In genomic region chr7:16978358-16979244, GRCh38 we compare ENCODE assay signal across 10 cellular contexts.
DNase-seq lines count a peak whose midpoint lies in the region; ATAC-seq and TF ChIP-seq lines count a peak whose summit lies in the region.
"Had no signal": no experiment of that assay in that cellular context is flagged by ENCODE, and none has a peak within 500 bp of the region (broad histone marks: within the 10 kb centered on the region; RNA-seq: fewer than 3 reads in every experiment).

No MANE protein-coding gene starts in this region.

- H3K4me1 ChIP-seq in ACC112 (ENCODE audit: control insufficient read depth, insufficient read depth, low read length, unreplicated experiment), result peaks cover 34% of the 10 kb centered on the region
- peaks cover 0 to 7% (median 0%) of the 10 kb centered on the region in 4 donors for H3K4me1 ChIP-seq in liver (ENCODE audit: control insufficient read depth in 4 of 4, insufficient read depth in 4 of 4, low read length in 3 of 4)
- H3K4me1 ChIP-seq in heart right ventricle, result peaks cover 0 to 28% (median 6%) of the 10 kb centered on the region in 9 donors

- H3K36me3 ChIP-seq in ACC112 (ENCODE audit: insufficient read depth, low read length) (no peaks in the 10 kb centered on the region), liver (ENCODE audit: control insufficient read depth in 4 of 4, insufficient read depth in 3 of 4, low read depth in 1 of 4, low read length in 3 of 4) (no peaks in the 10 kb centered on the region), heart right ventricle (no peaks in the 10 kb centered on the region)

- peak overlapping the region; percentile 63 for H2AFZ ChIP-seq in ACC112 (ENCODE audit: low read length, unreplicated experiment)

- TF ChIP-seq RAD21 in liver (IDR thresholded peaks at IDR 0.05), result no peak

- H3K79me2 ChIP-seq in ACC112 (ENCODE audit: control insufficient read depth, insufficient read depth, low read length, unreplicated experiment), result no peaks in the 10 kb centered on the region

- DNase-seq in HT-29 (ENCODE audit: low spot score) (peak; percentile 65), choroid plexus epithelial cell (ENCODE audit: low read depth) (peak; percentile 65), heart right ventricle (no peak), DMS153 treated with DMSO at 0.1 percent for 48 hours (lab: John Stamatoyannopoulos, UW; ENCODE audit: unreplicated experiment) (no peak)

- H3K27me3 ChIP-seq in ACC112 (ENCODE audit: insufficient read depth, low read length) (no peaks in the 10 kb centered on the region), liver (ENCODE audit: control insufficient read depth in 4 of 4, insufficient read depth in 4 of 4, low read length in 3 of 4) (peaks cover 0 to 2% (median 0%) of the 10 kb centered on the region in 4 donors), heart right ventricle (no peaks in the 10 kb centered on the region)

- H3K27ac ChIP-seq in ACC112 (ENCODE audit: low read depth, low read length), result peak overlapping the region; percentile 84
- H3K27ac ChIP-seq in liver (ENCODE audit: low read depth in 1 of 2, low read length in 2 of 2), result peak overlapping the region in 1 of 2 donors; percentile 31
- peak overlapping the region in 3 of 10 donors; percentile 1 to 37 (median 11) for H3K27ac ChIP-seq in heart right ventricle
- H3K27ac ChIP-seq: C4-2B, VCaP had no signal

- H3K9me3 ChIP-seq in liver (ENCODE audit: control insufficient read depth in 4 of 4, low read length in 3 of 4), result no peaks in the 10 kb centered on the region
- no peaks in the 10 kb centered on the region for H3K9me3 ChIP-seq in heart right ventricle

- no peak overlapping the region for H3K9ac ChIP-seq in liver (ENCODE audit: low read depth in 1 of 2, low read length in 2 of 2)

- intact Hi-C loops in heart right ventricle (cut with DNase I), result loop anchor here in 4 of 10 donors (2.0 to 10.0 kb wide), 4 partner anchors 46 to 666 kb away; no protein-coding TSS in a partner anchor

- H3K4me3 ChIP-seq in ACC112 (ENCODE audit: low read depth, low read length) (peak overlapping the region; percentile 38), choroid plexus epithelial cell (ENCODE audit: low read depth, low read length) (no peak overlapping the region), liver (ENCODE audit: low read depth in 1 of 3, low read length in 3 of 3) (no peak overlapping the region), heart right ventricle (no peak overlapping the region)

- ATAC-seq in GM21717 (IDR thresholded peaks at IDR 0.05; ENCODE audit: unreplicated experiment) (no peak), HG03469 (IDR thresholded peaks at IDR 0.05; ENCODE audit: unreplicated experiment) (no peak), heart right ventricle (no peak)

- no peak for TF ChIP-seq CTCF in choroid plexus epithelial cell (conservative IDR thresholded peaks at IDR 0.05; ENCODE audit: low read depth, low read length)
- TF ChIP-seq CTCF in liver (IDR thresholded peaks at IDR 0.05; ENCODE audit: low read depth, low read length, missing input control), result no peak
- TF ChIP-seq CTCF in heart right ventricle (IDR thresholded peaks at IDR 0.05), result no peak

- WGBS in liver, result 78% methylated on average over 1 of the region's 1 CpG
- WGBS in heart right ventricle, 2 donors, result 46 to 59% methylated on average over 1 of the region's 1 CpG

TF ChIP-seq in liver, 16 proteins besides CTCF, POLR2A, EP300 and RAD21:
- TF ChIP-seq SP1 (IDR thresholded peaks at IDR 0.05), result no peak
- TF ChIP-seq NR2F2 (IDR thresholded peaks at IDR 0.05), result no peak
- peak; percentile 47 for TF ChIP-seq FOXA2 (IDR thresholded peaks at IDR 0.05)

Comparison
In these comparisons a context has a peak if more than half of its experiments do, and no peak if none do; other contexts are left out.
1. DNase-seq: peak in HT-29 (single experiment) and choroid plexus epithelial cell (single experiment); none in heart right ventricle (0 of 2) and DMS153 treated with DMSO at 0.1 percent for 48 hours (single experiment).